7 cellular contexts compared by ENCODE assay signal in the genomic region with DNA sequence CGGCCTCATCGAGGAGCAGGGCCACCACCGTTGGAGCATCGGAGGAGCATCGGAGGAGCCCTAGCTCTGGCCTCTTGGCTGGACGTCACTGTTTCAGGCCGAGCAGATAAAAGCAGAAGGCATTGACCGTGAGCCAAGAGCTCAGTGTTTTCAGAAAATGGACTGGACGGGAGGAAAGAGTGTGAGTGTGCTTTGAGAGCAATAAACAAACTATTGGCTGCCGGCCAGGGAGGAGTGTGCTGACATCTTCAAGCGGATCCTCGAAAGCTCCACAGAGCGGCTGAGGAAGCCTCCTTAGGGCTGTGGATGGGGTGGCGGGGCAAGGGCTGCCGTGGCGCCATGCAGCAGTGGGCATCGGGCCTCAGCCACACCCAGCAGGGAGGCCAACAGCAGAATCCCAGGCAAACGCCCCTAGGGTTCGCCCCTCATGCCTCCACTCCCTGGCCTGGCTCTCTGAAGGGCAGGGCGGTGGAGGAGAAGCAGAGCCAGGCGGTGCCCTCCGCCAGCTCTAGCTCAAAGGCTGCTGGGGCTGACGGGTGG. TPM values are rescaled to one million over a fixed set of nuclear protein-coding genes. Genes with fewer than 3 reads are reported as not detected.
A peak's percentile ranks its signal among the peaks of the same experiment; 100 is the strongest.
DNase-seq lines count a peak whose midpoint lies in the region; ATAC-seq and TF ChIP-seq lines count a peak whose summit lies in the region.

No MANE protein-coding gene starts in this region.

- CTCF ChIA-PET in RWPE1 (lab: Yijun Ruan, JAX) = no interaction called here
- CTCF ChIA-PET in activated CD8-positive, alpha-beta memory T cell treated with anti-CD3 and anti-CD28 coated beads, Interleukin-2, amount 10 ng/mL, durations not matched to agents 7 days and 5 days (lab: Charles Lee) = interaction anchor here (1.4 kb wide), 1 partner anchor 19 kb away, joined by 3 read pairs; no protein-coding TSS in a partner anchor

- H3K9me3 ChIP-seq in stomach smooth muscle (ENCODE audit: control insufficient read depth in 2 of 2, low read length in 2 of 2) = no peaks in the 10 kb centered on the region

- peaks cover 12% of the 10 kb centered on the region for H3K4me1 Mint-ChIP-seq in activated CD8-positive, alpha-beta memory T cell treated with anti-CD3 and anti-CD28 coated beads, Interleukin-2, amount 10 ng/mL, durations not matched to agents 7 days and 5 days
- H3K4me1 Mint-ChIP-seq in nephron progenitor cell = peaks cover 21% of the 10 kb centered on the region

- peaks cover 14% of the 10 kb centered on the region for H3K4me1 ChIP-seq in stomach smooth muscle (ENCODE audit: control insufficient read depth, insufficient read depth, low read length)

- TF ChIP-seq CTCF in RWPE1 (conservative IDR thresholded peaks at IDR 0.05; ENCODE audit: low read depth) = no peak
- no peak for TF ChIP-seq CTCF in GM10266 (IDR thresholded peaks at IDR 0.05; ENCODE audit: control insufficient read depth, insufficient read depth, low read depth, missing control alignments)
- TF ChIP-seq CTCF in nephron progenitor cell (IDR thresholded peaks at IDR 0.05) = no peak

- no peaks in the 10 kb centered on the region for H3K36me3 ChIP-seq in stomach smooth muscle (ENCODE audit: control insufficient read depth in 2 of 2, insufficient read depth in 2 of 2, low read length in 2 of 2)

- no peaks in the 10 kb centered on the region for H3K36me3 Mint-ChIP-seq in activated CD8-positive, alpha-beta memory T cell treated with anti-CD3 and anti-CD28 coated beads, Interleukin-2, amount 10 ng/mL, durations not matched to agents 7 days and 5 days
- H3K36me3 Mint-ChIP-seq in nephron progenitor cell (ENCODE audit: low read depth) = no peaks in the 10 kb centered on the region

- H3K27me3 Mint-ChIP-seq in activated CD8-positive, alpha-beta memory T cell treated with anti-CD3 and anti-CD28 coated beads, Interleukin-2, amount 10 ng/mL, durations not matched to agents 7 days and 5 days = no peaks in the 10 kb centered on the region
- H3K27me3 Mint-ChIP-seq in nephron progenitor cell (ENCODE audit: low read depth, poor library complexity) = peaks cover 2% of the 10 kb centered on the region

- DNase-seq in NCI-H1092 (lab: John Stamatoyannopoulos, UW) (peak; percentile 63), RWPE1 (ENCODE audit: low spot score) (no peak), globus pallidus (ENCODE audit: low spot score) (peak; percentile 41), GM10266 (ENCODE audit: extremely low spot score) (no peak), nephron progenitor cell (no peak)
- DNase-seq in activated CD8-positive, alpha-beta memory T cell treated with anti-CD3 and anti-CD28 coated beads, Interleukin-2, amount 10 ng/mL, durations not matched to agents 7 days and 5 days = no peak

- ATAC-seq in activated CD8-positive, alpha-beta memory T cell treated with anti-CD3 and anti-CD28 coated beads, Interleukin-2, amount 10 ng/mL, durations not matched to agents 7 days and 5 days = no peak

- peak overlapping the region; percentile 47 to 54 for H3K4me3 ChIP-seq in stomach smooth muscle (ENCODE audit: low read length in 2 of 2)

- no peaks in the 10 kb centered on the region for H3K27me3 ChIP-seq in stomach smooth muscle (ENCODE audit: control insufficient read depth in 1 of 2, insufficient read depth in 2 of 2, low read length in 2 of 2)

- POLR2A ChIA-PET in RWPE1 (lab: Yijun Ruan, JAX; ENCODE audit: low non-redundant PET) = interaction anchor here (0.6 kb wide), 1 partner anchor 41 kb away, joined by 3 read pairs; no protein-coding TSS in a partner anchor

- no peak overlapping the region for H3K9ac ChIP-seq in stomach smooth muscle (ENCODE audit: low read length in 2 of 2)

- H3K9me3 Mint-ChIP-seq in activated CD8-positive, alpha-beta memory T cell treated with anti-CD3 and anti-CD28 coated beads, Interleukin-2, amount 10 ng/mL, durations not matched to agents 7 days and 5 days (ENCODE audit: low read depth) = no peaks in the 10 kb centered on the region
- H3K9me3 Mint-ChIP-seq in nephron progenitor cell = no peaks in the 10 kb centered on the region

- no peak overlapping the region for H3K4me3 Mint-ChIP-seq in activated CD8-positive, alpha-beta memory T cell treated with anti-CD3 and anti-CD28 coated beads, Interleukin-2, amount 10 ng/mL, durations not matched to agents 7 days and 5 days
- H3K4me3 Mint-ChIP-seq in nephron progenitor cell = no peak overlapping the region

- H3K27ac ChIP-seq in RWPE1 = peak overlapping the region; percentile 79
- H3K27ac ChIP-seq in stomach smooth muscle (ENCODE audit: low read length) = no peak overlapping the region

- H3K27ac Mint-ChIP-seq in activated CD8-positive, alpha-beta memory T cell treated with anti-CD3 and anti-CD28 coated beads, Interleukin-2, amount 10 ng/mL, durations not matched to agents 7 days and 5 days = no peak overlapping the region
- H3K27ac Mint-ChIP-seq in nephron progenitor cell = no peak overlapping the region

RNA-seq across cellular contexts. Expression of gene IRS2, which starts 41.8 kb away (rescaled TPM):
- total RNA-seq in activated CD8-positive, alpha-beta memory T cell treated with anti-CD3 and anti-CD28 coated beads, Interleukin-2, amount 10 ng/mL, durations not matched to agents 7 days and 5 days = 1 to 10 TPM; 1.6 to 2.0 TPM

Comparison
In these comparisons a context has a peak if more than half of its experiments do, and no peak if none do; other contexts are left out.
1. DNase-seq: peak in NCI-H1092 (single experiment) and globus pallidus (single experiment); none in RWPE1 (single experiment), activated CD8-positive, alpha-beta memory T cell treated with anti-CD3 and anti-CD28 coated beads, Interleukin-2, amount 10 ng/mL, durations not matched to agents 7 days and 5 days (single experiment), GM10266 (single experiment) and nephron progenitor cell (single experiment).